13 cellular contexts compared by ENCODE assay signal in genomic region chr18:67701-68100, GRCh38. TPM values are rescaled to one million over a fixed set of nuclear protein-coding genes. Genes with fewer than 3 reads are reported as not detected.
DNase-seq lines count a peak whose midpoint lies in the region; ATAC-seq, FAIRE-seq and TF ChIP-seq lines count a peak whose summit lies in the region.
"Not testable (repeated sequence)": the region's sequence is repeated elsewhere in the genome, so short reads cannot be mapped to it uniquely, and the experiment has no call there.
"Had no signal": no experiment of that assay in that cellular context is flagged by ENCODE, and none has a peak within 500 bp of the region (broad histone marks: within the 10 kb centered on the region; RNA-seq: fewer than 3 reads in every experiment).

No MANE protein-coding gene starts in this region.

- not testable (repeated sequence) for H3K36me3 ChIP-seq in OCI-LY3 (replicated peaks; ENCODE audit: low read depth, low read length); GM12878 (ENCODE audit: control insufficient read depth in 2 of 2, insufficient read depth in 2 of 2, low read length in 1 of 2); esophagus muscularis mucosa; naive thymus-derived CD4-positive, alpha-beta T cell (ENCODE audit: control insufficient read depth in 2 of 3, insufficient read depth in 3 of 3, low read length in 3 of 3)

- peaks cover 30% of the 10 kb centered on the region for H3K27me3 Mint-ChIP-seq in activated T-cell treated with anti-CD3 and anti-CD28 coated beads, Interleukin-2, amount 50 U/mL, for 4 hours (ENCODE audit: low read depth)
- H3K27me3 Mint-ChIP-seq in activated T-helper 17 cell treated with anti-CD3 and anti-CD28 coated beads, Interleukin-2, amount 50 U/mL, for 72 hours, result peaks cover 28% of the 10 kb centered on the region
- peaks cover 49% of the 10 kb centered on the region for H3K27me3 Mint-ChIP-seq in central memory CD8-positive, alpha-beta T cell
- H3K27me3 Mint-ChIP-seq in naive thymus-derived CD4-positive, alpha-beta T cell, result peaks cover 0 to 42% (median 30%) of the 10 kb centered on the region in 5 donors
- peaks cover 19% of the 10 kb centered on the region for H3K27me3 Mint-ChIP-seq in stimulated activated naive CD8-positive, alpha-beta T cell treated with anti-CD3 and anti-CD28 coated beads, Interleukin-15, amount 100 ng/mL, for 72 hours

- H2AFZ ChIP-seq in OCI-LY3 (ENCODE audit: low read depth, low read length); GM12878 (ENCODE audit: control insufficient read depth, low read depth, low read length): not testable (repeated sequence)

- H4K20me1 ChIP-seq in OCI-LY3 (ENCODE audit: insufficient read depth, low read length); GM12878 (ENCODE audit: control insufficient read depth, insufficient read depth): not testable (repeated sequence)

- CTCF ChIA-PET in GM12878 (lab: Yijun Ruan, JAX), result interaction anchor here (0.6 kb wide), 1 partner anchor 1071 kb away, joined by 3 read pairs; no protein-coding TSS in a partner anchor
- CTCF ChIA-PET in naive thymus-derived CD4-positive, alpha-beta T cell (lab: Charles Lee), result not testable (repeated sequence)

- not testable (repeated sequence) for H3K4me1 Mint-ChIP-seq in activated T-cell treated with anti-CD3 and anti-CD28 coated beads, Interleukin-2, amount 50 U/mL, for 4 hours (ENCODE audit: low read depth); activated T-helper 17 cell treated with anti-CD3 and anti-CD28 coated beads, Interleukin-2, amount 50 U/mL, for 72 hours; central memory CD8-positive, alpha-beta T cell; naive thymus-derived CD4-positive, alpha-beta T cell; stimulated activated naive CD8-positive, alpha-beta T cell treated with anti-CD3 and anti-CD28 coated beads, Interleukin-15, amount 100 ng/mL, for 72 hours

- H3K4me3 ChIP-seq in OCI-LY3 (ENCODE audit: low read length); GM12878; esophagus muscularis mucosa; naive thymus-derived CD4-positive, alpha-beta T cell (ENCODE audit: low read length): not testable (repeated sequence)

- not testable (repeated sequence) for BruUV-seq in GM12878 (replicated peaks; lab: Mats Ljungman, UMichigan)

- not testable (repeated sequence) for TF ChIP-seq EP300 in GM12878 (IDR thresholded peaks at IDR 0.05; ENCODE audit: borderline replicate concordance in 1 of 2, control insufficient read depth in 1 of 2, low read depth in 2 of 2, low read length in 2 of 2); esophagus muscularis mucosa (IDR thresholded peaks at IDR 0.05)

- H3K36me3 Mint-ChIP-seq in activated T-cell treated with anti-CD3 and anti-CD28 coated beads, Interleukin-2, amount 50 U/mL, for 4 hours (ENCODE audit: insufficient read depth); activated T-helper 17 cell treated with anti-CD3 and anti-CD28 coated beads, Interleukin-2, amount 50 U/mL, for 72 hours (ENCODE audit: low read depth); central memory CD8-positive, alpha-beta T cell (ENCODE audit: insufficient read depth); naive thymus-derived CD4-positive, alpha-beta T cell: not testable (repeated sequence)

- not testable (repeated sequence) for TF ChIP-seq CTCF in OCI-LY3 (IDR thresholded peaks at IDR 0.05; ENCODE audit: low read depth, low read length); GM12878 (IDR thresholded peaks at IDR 0.05 in 2 of 3, conservative IDR thresholded peaks at IDR 0.05 in 1 of 3; ENCODE audit: control insufficient read depth in 2 of 3, extremely low read depth in 1 of 3, insufficient read depth in 1 of 3, low read depth in 3 of 3, low read length in 3 of 3); esophagus muscularis mucosa (IDR thresholded peaks at IDR 0.05)

- not testable (repeated sequence) for H3K9me3 Mint-ChIP-seq in activated T-cell treated with anti-CD3 and anti-CD28 coated beads, Interleukin-2, amount 50 U/mL, for 4 hours; activated T-helper 17 cell treated with anti-CD3 and anti-CD28 coated beads, Interleukin-2, amount 50 U/mL, for 72 hours; central memory CD8-positive, alpha-beta T cell; naive thymus-derived CD4-positive, alpha-beta T cell; stimulated activated naive CD8-positive, alpha-beta T cell treated with anti-CD3 and anti-CD28 coated beads, Interleukin-15, amount 100 ng/mL, for 72 hours

- not testable (repeated sequence) for H3K4me1 ChIP-seq in OCI-LY3 (ENCODE audit: low read length); GM12878 (ENCODE audit: control insufficient read depth, insufficient read depth, low read length); esophagus muscularis mucosa; naive thymus-derived CD4-positive, alpha-beta T cell (ENCODE audit: control insufficient read depth in 2 of 2, insufficient read depth in 2 of 2, low read length in 2 of 2)

- POLR2A ChIA-PET in GM12878 (lab: Charles Lee); naive thymus-derived CD4-positive, alpha-beta T cell (lab: Charles Lee): not testable (repeated sequence)

- in situ Hi-C loops in GM12878 (cut with MboI), result not testable (repeated sequence)

- RAD21 ChIA-PET in GM12878 (lab: Charles Lee; ENCODE audit: unreplicated experiment), result not testable (repeated sequence)

- DNase-seq in activated T-cell treated with anti-CD3 and anti-CD28 coated beads, Interleukin-2, amount 50 U/mL, for 4 hours; GM12878 (ENCODE audit: low read depth, low spot score); central memory CD8-positive, alpha-beta T cell (ENCODE audit: low spot score in 2 of 2); naive thymus-derived CD4-positive, alpha-beta T cell; stimulated activated naive CD8-positive, alpha-beta T cell treated with anti-CD3 and anti-CD28 coated beads, Interleukin-15, amount 100 ng/mL, for 72 hours: not testable (repeated sequence)
- DNase-seq in esophagus muscularis mucosa (ENCODE audit: extremely low spot score), result peak; percentile 74

- H3K4me3 Mint-ChIP-seq in activated T-cell treated with anti-CD3 and anti-CD28 coated beads, Interleukin-2, amount 50 U/mL, for 4 hours; activated T-helper 17 cell treated with anti-CD3 and anti-CD28 coated beads, Interleukin-2, amount 50 U/mL, for 72 hours; central memory CD8-positive, alpha-beta T cell; naive thymus-derived CD4-positive, alpha-beta T cell; stimulated activated naive CD8-positive, alpha-beta T cell treated with anti-CD3 and anti-CD28 coated beads, Interleukin-15, amount 100 ng/mL, for 72 hours: not testable (repeated sequence)

- not testable (repeated sequence) for H3K79me2 ChIP-seq in OCI-LY3 (ENCODE audit: low read length); GM12878 (ENCODE audit: control insufficient read depth, insufficient read depth, low read length)

- ATAC-seq in activated T-cell treated with anti-CD3 and anti-CD28 coated beads, Interleukin-2, amount 50 U/mL, for 4 hours, result peak; percentile 55 to 76
- ATAC-seq in activated T-helper 17 cell treated with anti-CD3 and anti-CD28 coated beads, Interleukin-2, amount 50 U/mL, for 72 hours (replicated peaks), result peak; percentile 84
- ATAC-seq in GM12878, result not testable (repeated sequence)
- peak; percentile 28 for ATAC-seq in central memory CD8-positive, alpha-beta T cell (replicated peaks; ENCODE audit: extremely low read depth, poor library complexity, severe bottlenecking)
- peak; percentile 22 for ATAC-seq in naive thymus-derived CD4-positive, alpha-beta T cell
- ATAC-seq in stimulated activated naive CD8-positive, alpha-beta T cell treated with anti-CD3 and anti-CD28 coated beads, Interleukin-15, amount 100 ng/mL, for 72 hours, result peak; percentile 15

- TF ChIP-seq RAD21 in GM12878 (IDR thresholded peaks at IDR 0.05; ENCODE audit: insufficient read depth, low read depth, low read length), result not testable (repeated sequence)

- FAIRE-seq in GM12878 (lab: Jason Lieb, UNC), result not testable (repeated sequence)

- not testable (repeated sequence) for H3K9me3 ChIP-seq in OCI-LY3 (ENCODE audit: insufficient read depth, low read length); GM12878 (replicated peaks; ENCODE audit: control insufficient read depth, insufficient read depth, low read length); esophagus muscularis mucosa; naive thymus-derived CD4-positive, alpha-beta T cell (ENCODE audit: control insufficient read depth in 2 of 3, low read length in 3 of 3)

- SMC1A ChIA-PET in GM12878 (lab: Charles Lee; ENCODE audit: uncharacterized antibody, unreplicated experiment), result not testable (repeated sequence)

- not testable (repeated sequence) for H3K27me3 ChIP-seq in OCI-LY3 (ENCODE audit: low read depth, low read length); GM12878 (replicated peaks in 1 of 2; ENCODE audit: control insufficient read depth in 2 of 2, insufficient read depth in 2 of 2, low read length in 1 of 2); naive thymus-derived CD4-positive, alpha-beta T cell (ENCODE audit: control insufficient read depth in 2 of 2, insufficient read depth in 2 of 2, low read length in 2 of 2)
- peaks cover 0 to 30% (median 0%) of the 10 kb centered on the region in 4 donors for H3K27me3 ChIP-seq in esophagus muscularis mucosa

- 8% methylated on average over 9 of the region's 9 CpGs for WGBS in GM12878 (ENCODE audit: insufficient coverage, insufficient replicate concordance, low lambda C conversion rate, missing lambda C conversion rate)
- 73% methylated on average over 9 of the region's 9 CpGs for WGBS in esophagus muscularis mucosa

- peak overlapping the region; percentile 27; the same call in 1 of the 2 replicates for H3K4me2 ChIP-seq in OCI-LY3 (ENCODE audit: low read length)
- H3K4me2 ChIP-seq in GM12878 (ENCODE audit: control insufficient read depth, insufficient read depth), result not testable (repeated sequence)

- intact Hi-C loops in GM12878 (cut with micrococcal nuclease; ENCODE audit: unreplicated experiment); esophagus muscularis mucosa (cut with DNase I); naive thymus-derived CD4-positive, alpha-beta T cell (cut with micrococcal nuclease): not testable (repeated sequence)

- not testable (repeated sequence) for H3K27ac ChIP-seq in OCI-LY3 (ENCODE audit: low read length); GM12878 (ENCODE audit: control insufficient read depth, insufficient read depth); esophagus muscularis mucosa (replicated peaks in 1 of 4); naive thymus-derived CD4-positive, alpha-beta T cell (ENCODE audit: low read depth, low read length)

- H3K27ac Mint-ChIP-seq in activated T-helper 17 cell treated with anti-CD3 and anti-CD28 coated beads, Interleukin-2, amount 50 U/mL, for 72 hours; central memory CD8-positive, alpha-beta T cell (ENCODE audit: low read depth); naive thymus-derived CD4-positive, alpha-beta T cell; stimulated activated naive CD8-positive, alpha-beta T cell treated with anti-CD3 and anti-CD28 coated beads, Interleukin-15, amount 100 ng/mL, for 72 hours: not testable (repeated sequence)

- not testable (repeated sequence) for H3K9ac ChIP-seq in OCI-LY3 (ENCODE audit: low read length); GM12878 (ENCODE audit: control insufficient read depth, insufficient read depth, low read length)

- TF ChIP-seq POLR2A in GM12878 (IDR thresholded peaks at IDR 0.05; ENCODE audit: low read depth, low read length); esophagus muscularis mucosa (IDR thresholded peaks at IDR 0.05; ENCODE audit: low read depth): not testable (repeated sequence)

RNA-seq across cellular contexts. Expression of gene TUBB8B, which starts 18.3 kb away (rescaled TPM):
- not detected for total RNA-seq in activated T-cell treated with anti-CD3 and anti-CD28 coated beads, Interleukin-2, amount 50 U/mL, for 4 hours
- total RNA-seq in activated T-helper 17 cell treated with anti-CD3 and anti-CD28 coated beads, Interleukin-2, amount 50 U/mL, for 72 hours, result under 1 TPM in 1 of 2 donors, not detected in 1; 0.22 TPM
- not detected in 2 replicates for total RNA-seq in GM12878 (2013; cell fraction: nucleolus; rRNA removed)
- total RNA-seq in GM12878 (2014; rRNA removed) (not detected in 2 replicates), GM12878 (2014; rRNA removed; fragmentation: Illumina TruSeq; extraction: Trizol) (not detected in 2 replicates), GM12878 (2021) (not detected in 2 replicates), esophagus muscularis mucosa (not detected)
- polyA plus RNA-seq in GM12878 (2011; ENCODE audit: low read depth), result not detected
- polyA plus RNA-seq in GM12878 (2011; rRNA removed) (not detected in 2 replicates), GM12878 (2014; fragmentation: Illumina TruSeq; extraction: Trizol) (not detected in 2 replicates), GM12878 (2014; fragmentation: Nextera tagmentation; extraction: Ambion mirVana) (not detected), GM12878 (2014; rRNA removed) (not detected in 2 replicates), GM12878 (2016; fragmentation: Nextera tagmentation; extraction: Ambion mirVana) (not detected)
- not detected in 2 replicates for polyA plus RNA-seq in GM12878 (2011; cell fraction: cytosol; rRNA removed)
- not detected in 2 replicates for polyA plus RNA-seq in GM12878 (2011; cell fraction: nucleus; rRNA removed)
- not detected in 2 replicates for polyA plus RNA-seq in GM12878 (2012)
- polyA minus RNA-seq in GM12878 (2011; rRNA and poly(A)+ RNA removed), result not detected in 2 replicates
- not detected in 2 replicates for polyA minus RNA-seq in GM12878 (2011; cell fraction: cytosol; rRNA and poly(A)+ RNA removed)
- not detected in 2 replicates for polyA minus RNA-seq in GM12878 (2011; cell fraction: nucleus; rRNA and poly(A)+ RNA removed)
- total RNA-seq in naive thymus-derived CD4-positive, alpha-beta T cell, result not detected
- not detected for polyA plus RNA-seq in naive thymus-derived CD4-positive, alpha-beta T cell
- total RNA-seq: CD4-positive, alpha-beta memory T cell; CD4-positive, CD25-positive, alpha-beta regulatory T cell; CD8-positive, alpha-beta memory T cell; Daoy had no signal
- polyA plus RNA-seq: AG04450; CD4-positive, alpha-beta memory T cell; CD4-positive, CD25-positive, alpha-beta regulatory T cell; CD8-positive, alpha-beta memory T cell had no signal
